Comparison of ENCODE assay signal across 20 cellular contexts in genomic region chr9:5563886-5564285, GRCh38. TPM values are rescaled to one million over a fixed set of nuclear protein-coding genes. Genes with fewer than 3 reads are reported as not detected.
DNase-seq lines count a peak whose midpoint lies in the region; ATAC-seq, FAIRE-seq and TF ChIP-seq lines count a peak whose summit lies in the region.
"Had no signal": no experiment of that assay in that cellular context is flagged by ENCODE, and none has a peak within 500 bp of the region (broad histone marks: within the 10 kb centered on the region; RNA-seq: fewer than 3 reads in every experiment).

No MANE protein-coding gene starts in this region.

- H3K27ac ChIP-seq in IMR-90 (ENCODE audit: insufficient read depth, low read length) (no peak overlapping the region), ascending aorta (peak overlapping the region; percentile 68 to 71), keratinocyte (ENCODE audit: control insufficient read depth, insufficient read depth, low read length) (peak overlapping the region; percentile 77)
- H3K27ac ChIP-seq: right lobe of liver had no signal

- CTCF ChIA-PET in IMR-90 (lab: Yijun Ruan, JAX), result interaction anchor here (0.6 to 1.7 kb wide), 2 partner anchors 12 to 708 kb away, joined by 4 read pairs; no protein-coding TSS in a partner anchor

- no peak for TF ChIP-seq CTCF in IMR-90 (conservative IDR thresholded peaks at IDR 0.05; ENCODE audit: low read depth, low read length)
- no peak for TF ChIP-seq CTCF in ascending aorta (IDR thresholded peaks at IDR 0.05)
- TF ChIP-seq CTCF in keratinocyte (optimal IDR thresholded peaks at IDR 0.05 in 1 of 3, IDR thresholded peaks at IDR 0.05 in 1 of 3, conservative IDR thresholded peaks at IDR 0.05 in 1 of 3; ENCODE audit: extremely low read depth in 1 of 3, insufficient read depth in 2 of 3, low read length in 3 of 3), result no peak
- no peak for TF ChIP-seq CTCF in D721Med (IDR thresholded peaks at IDR 0.05; ENCODE audit: insufficient read depth, missing control alignments)

- dilution Hi-C loops in IMR-90 (cut with HindIII; ENCODE audit: low sequenced_read_pairs, unreplicated experiment) (no loop called here), keratinocyte (cut with MboI; ENCODE audit: extremely low pct_ligation_motif_present, low sequenced_read_pairs) (no loop called here)

- no peak for TF ChIP-seq RAD21 in IMR-90 (IDR thresholded peaks at IDR 0.05; ENCODE audit: low read length)

- H3K9me3 ChIP-seq in IMR-90 (ENCODE audit: control insufficient read depth, insufficient read depth, low read length) (no peaks in the 10 kb centered on the region), ascending aorta (no peaks in the 10 kb centered on the region), keratinocyte (ENCODE audit: control insufficient read depth, low read depth, low read length) (no peaks in the 10 kb centered on the region)
- H3K9me3 ChIP-seq: gastroesophageal sphincter, right lobe of liver had no signal

- peak; percentile 95 for FAIRE-seq in keratinocyte (lab: Jason Lieb, UNC)
- no peak for FAIRE-seq in D721Med (lab: Jason Lieb, UNC)
- FAIRE-seq: colon had no signal

- H3K79me1 ChIP-seq in IMR-90 (ENCODE audit: low read depth in 1 of 2, low read length in 2 of 2), result peaks cover 3 to 6% of the 10 kb centered on the region in 2 experiments; a peak in 2 of 4 replicates

- peak overlapping the region; percentile 1; the same call in 1 of the 2 replicates for H2AK5ac ChIP-seq in IMR-90 (ENCODE audit: low read depth, low read length)

- H3K18ac ChIP-seq in IMR-90 (ENCODE audit: low read depth, low read length), result no peak overlapping the region

- peak overlapping the region; percentile 40; the same call in 1 of the 2 replicates for H3K23ac ChIP-seq in IMR-90 (ENCODE audit: low read depth, low read length)

- no peak overlapping the region for H4K91ac ChIP-seq in IMR-90 (ENCODE audit: insufficient read depth, low read depth, low read length)

- POLR2A ChIA-PET in IMR-90 (lab: Charles Lee; ENCODE audit: unreplicated experiment), result no interaction called here

- H2BK15ac ChIP-seq in IMR-90 (ENCODE audit: low read depth, low read length), result no peak overlapping the region

- peak overlapping the region; percentile 23 for H2BK5ac ChIP-seq in IMR-90 (ENCODE audit: low read depth, low read length, poor library complexity, severe bottlenecking)

- no peak overlapping the region for H4K5ac ChIP-seq in IMR-90 (ENCODE audit: low read depth, low read length)

- H4K20me1 ChIP-seq in IMR-90 (ENCODE audit: insufficient read depth, low read length) (no peaks in the 10 kb centered on the region), keratinocyte (ENCODE audit: control insufficient read depth, extremely low read depth, insufficient read depth, low read length) (no peaks in the 10 kb centered on the region)

- H3K4me1 ChIP-seq in IMR-90 (ENCODE audit: control insufficient read depth, insufficient read depth, low read length) (peaks cover 3% of the 10 kb centered on the region; the same call in 1 of the 2 replicates), ascending aorta (peaks cover 0 to 7% of the 10 kb centered on the region in 2 donors), keratinocyte (ENCODE audit: control insufficient read depth, extremely low read depth, insufficient read depth, low read length) (peaks cover 47% of the 10 kb centered on the region)
- H3K4me1 ChIP-seq: right lobe of liver had no signal

- no peak overlapping the region for H3K9ac ChIP-seq in IMR-90 (ENCODE audit: low read depth, low read length)
- H3K9ac ChIP-seq in keratinocyte (ENCODE audit: control insufficient read depth, extremely low read depth, insufficient read depth, low read length), result no peak overlapping the region

- no peak overlapping the region for H3K4ac ChIP-seq in IMR-90 (ENCODE audit: low read depth, low read length)

- H3K14ac ChIP-seq in IMR-90 (replicated peaks; ENCODE audit: low read depth, low read length), result no peak overlapping the region

- BruUV-seq in IMR-90 (replicated peaks; lab: Mats Ljungman, UMichigan), result no TSS peak

- H2AFZ ChIP-seq in IMR-90 (replicated peaks; ENCODE audit: low read length, poor library complexity) (no peak overlapping the region), keratinocyte (ENCODE audit: control insufficient read depth, low read length) (no peak overlapping the region)

- H3K4me3 ChIP-seq in IMR-90 (ENCODE audit: insufficient read depth, low read depth, low read length), result no peak overlapping the region
- H3K4me3 ChIP-seq in ascending aorta, result no peak overlapping the region
- H3K4me3 ChIP-seq in keratinocyte (ENCODE audit: control insufficient read depth in 2 of 3, extremely low read depth in 1 of 3, insufficient read depth in 2 of 3, low read depth in 1 of 3, low read length in 3 of 3), result peak overlapping the region in 1 of 3 experiments; percentile 15
- H3K4me3 ChIP-seq: gastroesophageal sphincter, right lobe of liver, SK-N-MC had no signal

- DNase-seq in EH (ENCODE audit: low read depth), result peak; percentile 63
- peak; percentile 51 for DNase-seq in IMR-90
- no peak for DNase-seq in ascending aorta (ENCODE audit: low spot score in 2 of 2)
- no peak for DNase-seq in keratinocyte (ENCODE audit: low read depth, low spot score)
- no peak for DNase-seq in NK-92 treated with Interleukin-12 subunit alpha and Interleukin-12 subunit beta, amount 100 ng/mL, for 24 hours (lab: John Stamatoyannopoulos, UW)
- no peak for DNase-seq in D721Med (ENCODE audit: insufficient read length, low spot score)
- DNase-seq in COLO829 (ENCODE audit: low spot score), result no peak
- DNase-seq: activated CD4-positive, alpha-beta T cell treated with anti-CD3 and anti-CD28 coated beads, Interleukin-2, amount 50 U/mL, for 1 hour; activated naive CD4-positive, alpha-beta T cell treated with Interleukin-2 at 50 U/mL for 16 hours; CD4-positive, CD25-positive, alpha-beta regulatory T cell; DMS53; H7; left ventricle myocardium superior; NCI-H2171; NCI-H748 treated with DMSO at 0.1 percent for 48 hours; right lobe of liver had no signal

- H2BK120ac ChIP-seq in IMR-90 (ENCODE audit: low read depth, low read length), result peak overlapping the region; percentile 51; the same call in 1 of the 2 replicates

- H3K27me3 ChIP-seq in IMR-90 (ENCODE audit: control insufficient read depth, insufficient read depth, low read length) (no peaks in the 10 kb centered on the region), ascending aorta (no peaks in the 10 kb centered on the region), keratinocyte (ENCODE audit: control insufficient read depth, extremely low read depth, insufficient read depth, low read length) (no peaks in the 10 kb centered on the region)
- H3K27me3 ChIP-seq: gastroesophageal sphincter, right lobe of liver had no signal

- no peak overlapping the region for H2AK9ac ChIP-seq in IMR-90 (replicated peaks; ENCODE audit: low read depth, low read length, poor library complexity)

- H3K36me3 ChIP-seq in IMR-90 (ENCODE audit: control insufficient read depth, insufficient read depth, low read length) (peaks cover 9% of the 10 kb centered on the region), ascending aorta (no peaks in the 10 kb centered on the region), keratinocyte (ENCODE audit: control insufficient read depth in 2 of 2, extremely low read depth in 1 of 2, insufficient read depth in 2 of 2, low read length in 2 of 2) (peaks cover 2 to 11% of the 10 kb centered on the region in 2 experiments)
- H3K36me3 ChIP-seq: gastroesophageal sphincter, right lobe of liver had no signal

- intact Hi-C loops in IMR-90 (cut with micrococcal nuclease) (no loop called here), ascending aorta (cut with DNase I) (no loop called here)

- peak overlapping the region; percentile 45; the same call in 1 of the 2 replicates for H2BK20ac ChIP-seq in IMR-90 (ENCODE audit: low read depth, low read length)

- no peak for TF ChIP-seq POLR2A in IMR-90 (IDR thresholded peaks at IDR 0.05; ENCODE audit: low read depth, low read length)

- ATAC-seq in IMR-90 (ENCODE audit: low read depth) (no peak; the same call in 1 of the 2 replicates), GM21529 (IDR thresholded peaks at IDR 0.05; ENCODE audit: unreplicated experiment) (no peak)
- ATAC-seq: gastroesophageal sphincter, left ventricle myocardium superior, right lobe of liver had no signal

- H4K8ac ChIP-seq in IMR-90 (ENCODE audit: low read depth in 2 of 2, low read length in 2 of 2), result no peak overlapping the region

- no peaks in the 10 kb centered on the region for H3K79me2 ChIP-seq in keratinocyte (ENCODE audit: control insufficient read depth, insufficient read depth, low read length)

- H3K56ac ChIP-seq in IMR-90 (ENCODE audit: extremely low read depth, insufficient read depth, low read length), result no peak overlapping the region

- H3K4me2 ChIP-seq in IMR-90 (ENCODE audit: low read depth, low read length) (no peak overlapping the region), keratinocyte (ENCODE audit: control insufficient read depth, extremely low read depth, insufficient read depth, low read depth, low read length) (peak overlapping the region; percentile 61)

- in situ Hi-C loops in IMR-90 (cut with MboI; ENCODE audit: low sequenced_read_pairs), result loop anchor here (10.0 kb wide), 1 partner anchor 59 kb away; no protein-coding TSS in a partner anchor

- H3K9me1 ChIP-seq in IMR-90 (ENCODE audit: insufficient read depth, low read length) (peaks cover 3% of the 10 kb centered on the region; the same call in 1 of the 2 replicates), keratinocyte (ENCODE audit: control insufficient read depth, extremely low read depth, insufficient read depth, low read length) (no peaks in the 10 kb centered on the region)

TF ChIP-seq in IMR-90, 13 proteins besides CTCF, POLR2A, EP300 and RAD21 (continues in another document):
- no peak for TF ChIP-seq USF2 (IDR thresholded peaks at IDR 0.05; ENCODE audit: low read depth, low read length)

RNA-seq across cellular contexts. Expression of gene PDCD1LG2, which starts 53.6 kb away (rescaled TPM):
- total RNA-seq in IMR-90 (2012; rRNA removed) (29.7 and 33.3 TPM in 2 replicates), ascending aorta (1.1 TPM)
- polyA plus RNA-seq in IMR-90 (2012; rRNA removed) (17.3 and 17.5 TPM in 2 replicates), keratinocyte (14.7 to 20.2 TPM (median 18.8 TPM) in 3 replicates)
- polyA plus RNA-seq in IMR-90 (2012; cell fraction: cytosol; rRNA removed), result 5.9 and 8.7 TPM in 2 replicates
- 2.5 and 10.4 TPM in 2 replicates for polyA plus RNA-seq in IMR-90 (2012; cell fraction: nucleus; rRNA removed; ENCODE audit: low replicate concordance)
- 0.29 TPM for polyA plus RNA-seq in keratinocyte (2011; ENCODE audit: low read depth)
- polyA plus RNA-seq in keratinocyte (2011; cell fraction: cytosol; rRNA removed), result 8.3 and 14.1 TPM in 2 replicates
- polyA plus RNA-seq in keratinocyte (2011; cell fraction: nucleus; rRNA removed), result 23.8 and 26.4 TPM in 2 replicates
- polyA plus RNA-seq in keratinocyte (2012; ENCODE audit: low replicate concordance), result 1.6 and 13.4 TPM in 2 replicates
- 14.6 to 25.8 TPM (median 16.8 TPM) in 3 replicates for polyA minus RNA-seq in keratinocyte
- 9.4 TPM for polyA minus RNA-seq in keratinocyte (2011; cell fraction: cytosol; rRNA and poly(A)+ RNA removed)
- 20.8 and 40.4 TPM in 2 replicates for polyA minus RNA-seq in keratinocyte (2011; cell fraction: nucleus; rRNA and poly(A)+ RNA removed)
- total RNA-seq: H7 had no signal

Comparison
In these comparisons a context has a peak if more than half of its experiments do, and no peak if none do; other contexts are left out.
1. DNase-seq: peak in EH (single experiment) and IMR-90 (single experiment); none in ascending aorta (0 of 2), keratinocyte (single experiment), NK-92 treated with Interleukin-12 subunit alpha and Interleukin-12 subunit beta, amount 100 ng/mL, for 24 hours (single experiment), D721Med (single experiment) and COLO829 (single experiment).
2. RNA of gene PDCD1LG2, which starts 53.6 kb away (total RNA-seq): 29.7 to 33.3 TPM in IMR-90; 1.1 TPM in ascending aorta (single experiment); every median in the first group is over 10 times any median in the second.